1 cellular context compared by ENCODE assay signal in the genomic region with DNA sequence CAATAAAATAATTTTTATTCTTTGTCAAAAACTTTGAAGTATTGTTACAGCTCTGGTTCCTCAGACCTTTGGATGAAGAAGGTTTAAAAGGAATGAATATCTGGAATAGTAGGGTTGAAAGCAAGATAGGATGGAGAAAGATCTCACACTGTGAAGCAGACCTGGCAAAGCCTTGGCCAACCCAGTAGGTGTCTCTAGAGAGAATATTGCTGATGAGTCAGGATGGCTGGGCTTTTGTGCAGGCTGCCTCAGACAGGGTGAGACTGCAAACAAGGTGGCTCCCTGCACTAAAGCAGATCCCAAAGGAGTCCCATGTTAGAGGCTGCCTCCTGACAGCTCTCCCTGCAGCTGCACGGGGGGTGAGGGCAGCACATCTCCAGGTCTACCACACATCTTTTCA.
TF ChIP-seq lines count a peak whose summit lies in the region.

No MANE protein-coding gene starts in this region.

TF ChIP-seq in A549, 52 proteins besides CTCF, POLR2A, EP300 and RAD21 (continued from another document):
- TF ChIP-seq, protein P1, sequence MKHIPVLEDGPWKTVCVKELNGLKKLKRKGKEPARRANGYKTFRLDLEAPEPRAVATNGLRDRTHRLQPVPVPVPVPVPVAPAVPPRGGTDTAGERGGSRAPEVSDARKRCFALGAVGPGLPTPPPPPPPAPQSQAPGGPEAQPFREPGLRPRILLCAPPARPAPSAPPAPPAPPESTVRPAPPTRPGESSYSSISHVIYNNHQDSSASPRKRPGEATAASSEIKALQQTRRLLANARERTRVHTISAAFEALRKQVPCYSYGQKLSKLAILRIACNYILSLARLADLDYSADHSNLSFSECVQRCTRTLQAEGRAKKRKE (CRISPR knock-in tag; IDR thresholded peaks at IDR 0.05; ENCODE audit: low read depth) = no peak
- TF ChIP-seq NPAS2 (CRISPR knock-in tag; IDR thresholded peaks at IDR 0.05; ENCODE audit: borderline replicate concordance) = no peak
- TF ChIP-seq HOXB13 (CRISPR knock-in tag; IDR thresholded peaks at IDR 0.05; ENCODE audit: low read depth) = no peak
- TF ChIP-seq ESRRA (IDR thresholded peaks at IDR 0.05; ENCODE audit: borderline replicate concordance, low read length) = no peak
- TF ChIP-seq HEYL (CRISPR knock-in tag; IDR thresholded peaks at IDR 0.05) = no peak
- TF ChIP-seq BCL3 (IDR thresholded peaks at IDR 0.05) = no peak
- TF ChIP-seq KDM1A (IDR thresholded peaks at IDR 0.05; ENCODE audit: low read depth) = no peak
TF ChIP-seq in A549: peak in this region for 0.
